ENCODE assay signal across 16 cellular contexts in the genomic region with DNA sequence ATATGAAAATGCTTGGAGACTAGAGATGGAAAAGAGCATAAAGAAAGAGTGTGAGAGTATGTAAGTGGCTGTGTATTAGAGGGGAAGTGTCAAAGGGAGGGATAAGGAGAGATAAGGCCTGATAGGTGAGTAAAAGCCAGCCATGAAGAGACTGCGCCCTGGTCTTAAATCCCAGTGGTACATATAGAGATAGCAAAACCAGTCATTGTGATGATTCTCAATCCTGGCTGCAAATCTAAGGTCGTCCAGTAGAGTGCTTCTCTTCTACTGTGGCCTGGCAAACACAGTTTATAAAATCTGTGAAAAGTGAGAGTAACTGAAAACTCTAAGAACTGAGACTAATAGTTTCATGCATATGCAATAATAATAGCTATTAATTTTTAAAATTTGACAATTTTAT.
DNase-seq lines count a peak whose midpoint lies in the region; TF ChIP-seq lines count a peak whose summit lies in the region.
"Had no signal": no experiment of that assay in that cellular context is flagged by ENCODE, and none has a peak within 500 bp of the region (broad histone marks: within the 10 kb centered on the region; RNA-seq: fewer than 3 reads in every experiment).

No MANE protein-coding gene starts in this region.

- peak; percentile 1 for TF ChIP-seq CTCF in cardiac fibroblast (IDR thresholded peaks at IDR 0.05; ENCODE audit: low read depth, low read length)
- peak; percentile 12 for TF ChIP-seq CTCF in osteoblast (IDR thresholded peaks at IDR 0.05; ENCODE audit: extremely low read depth, low read depth, low read length)

- H2AFZ ChIP-seq in osteoblast (ENCODE audit: low read length), result no peak overlapping the region

- no peaks in the 10 kb centered on the region for H3K27me3 ChIP-seq in osteoblast (ENCODE audit: insufficient read depth, low read length)

- H3K4me2 ChIP-seq in osteoblast (ENCODE audit: insufficient read depth, low read length), result no peak overlapping the region

- no peaks in the 10 kb centered on the region for H3K79me2 ChIP-seq in osteoblast (ENCODE audit: insufficient read depth, low read length)

- H4K20me1 ChIP-seq in osteoblast (ENCODE audit: insufficient read depth, low read length), result no peaks in the 10 kb centered on the region

- no peak overlapping the region for H3K27ac ChIP-seq in osteoblast (ENCODE audit: low read depth, low read length)

- H3K4me1 ChIP-seq in osteoblast (ENCODE audit: insufficient read depth, low read length), result peaks cover 3% of the 10 kb centered on the region

- no peaks in the 10 kb centered on the region for H3K9me3 ChIP-seq in osteoblast (ENCODE audit: low read depth, low read length)

- CTCF ChIA-PET in HEK293T (lab: Yijun Ruan, JAX), result no interaction called here

- H3K4me3 ChIP-seq in cardiac fibroblast (replicated peaks in 1 of 2; ENCODE audit: low read depth in 2 of 2, low read length in 2 of 2), result no peak overlapping the region
- H3K4me3 ChIP-seq in osteoblast (ENCODE audit: insufficient read depth, low read length), result no peak overlapping the region

- DNase-seq in HEK293T (ENCODE audit: extremely low spot score) (peak; percentile 8), NAMALWA (ENCODE audit: low spot score) (peak; percentile 21), cardiac fibroblast (ENCODE audit: low read depth in 2 of 2) (no peak), osteoblast (ENCODE audit: insufficient read length, low spot score, missing footprints) (no peak), inferior parietal cortex (ENCODE audit: extremely low spot score) (no peak), DMS53 (lab: John Stamatoyannopoulos, UW) (no peak), DMS79 (lab: John Stamatoyannopoulos, UW) (no peak), SKM-1 treated with dmso at 0.1 percent for 144 hours (lab: John Stamatoyannopoulos, UW; ENCODE audit: unreplicated experiment) (no peak)
- DNase-seq: Calu3; CD4-positive, CD25-positive, alpha-beta regulatory T cell; NCI-H1417; NCI-H187 treated with DMSO at 0.1 percent for 48 hours; NCI-H526 treated with DMSO at 0.1 percent for 48 hours; RPMI8226; SIG-M5; T-helper 17 cell had no signal

- no peaks in the 10 kb centered on the region for H3K36me3 ChIP-seq in osteoblast (ENCODE audit: insufficient read depth, low read length)

- POLR2A ChIA-PET in HEK293T (lab: Yijun Ruan, JAX), result no interaction called here

TF ChIP-seq in HEK293T, 16 proteins besides CTCF, POLR2A, EP300 and RAD21:
- TF ChIP-seq FOXA1 (IDR thresholded peaks at IDR 0.05), result no peak
- TF ChIP-seq ARNT (IDR thresholded peaks at IDR 0.05), result no peak
- no peak for TF ChIP-seq BHLHE40 (IDR thresholded peaks at IDR 0.05; ENCODE audit: borderline replicate concordance)
- TF ChIP-seq FOXM1 (IDR thresholded peaks at IDR 0.05; ENCODE audit: borderline replicate concordance), result no peak

Comparison
In these comparisons a context has a peak if more than half of its experiments do, and no peak if none do; other contexts are left out.
1. DNase-seq: peak in HEK293T (single experiment) and NAMALWA (single experiment); none in cardiac fibroblast (0 of 2), osteoblast (single experiment), inferior parietal cortex (single experiment), DMS53 (single experiment), DMS79 (single experiment) and SKM-1 treated with dmso at 0.1 percent for 144 hours (single experiment).